Comparison of ENCODE assay signal across 16 cellular contexts in the genomic region with DNA sequence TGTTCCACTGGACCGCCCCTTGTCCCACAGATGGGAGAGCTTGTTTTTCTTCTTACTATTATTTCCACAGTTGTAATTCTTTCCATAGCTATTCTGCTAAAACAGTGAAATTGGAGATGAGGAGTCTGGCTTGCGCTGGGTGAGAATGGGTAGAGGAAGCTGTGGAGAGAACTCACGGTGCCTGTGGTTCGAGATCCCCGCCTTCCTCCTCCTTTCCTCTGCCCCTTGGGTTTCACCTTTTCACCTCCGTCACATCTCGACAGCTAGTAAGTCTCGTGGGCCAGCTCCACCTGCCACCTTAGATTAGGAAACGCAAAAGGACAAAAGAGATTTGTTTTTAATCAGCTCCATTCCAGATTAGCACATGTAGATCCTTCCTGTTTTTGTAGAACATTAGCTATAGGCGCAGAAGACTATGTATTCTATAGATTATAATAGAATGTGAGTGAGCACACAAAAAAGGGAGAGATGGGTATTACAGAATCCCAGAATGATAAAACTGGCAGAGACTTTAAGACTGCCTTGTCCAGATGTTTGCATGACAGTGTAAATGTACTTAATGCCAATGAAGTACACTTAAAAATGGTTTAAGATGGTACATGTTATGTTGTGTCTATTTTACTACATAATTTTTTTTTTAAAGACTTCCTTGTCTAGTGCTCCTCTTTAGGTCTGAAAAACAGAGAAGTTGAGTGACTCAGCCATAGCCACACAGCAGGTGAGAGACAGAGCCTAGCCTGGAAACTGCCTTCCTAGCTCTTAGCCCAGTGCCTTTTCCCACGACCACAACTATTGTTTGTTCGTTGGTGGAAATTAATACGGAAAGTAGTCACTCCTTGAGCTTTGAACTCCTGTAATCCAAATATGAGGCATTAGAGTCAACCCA. TPM values are rescaled to one million over a fixed set of nuclear protein-coding genes. Genes with fewer than 3 reads are reported as not detected.
DNase-seq lines count a peak whose midpoint lies in the region; ATAC-seq and TF ChIP-seq lines count a peak whose summit lies in the region.
"Had no signal": no experiment of that assay in that cellular context is flagged by ENCODE, and none has a peak within 500 bp of the region (broad histone marks: within the 10 kb centered on the region; RNA-seq: fewer than 3 reads in every experiment).

No MANE protein-coding gene starts in this region.

- H3K4me1 ChIP-seq in CD4-positive, CD25-positive, alpha-beta regulatory T cell (ENCODE audit: control insufficient read depth, insufficient read depth, low read length, poor library complexity, severe bottlenecking): peaks cover 40% of the 10 kb centered on the region
- peaks cover 8% of the 10 kb centered on the region for H3K4me1 ChIP-seq in parathyroid adenoma
- H3K4me1 ChIP-seq: SJSA1 had no signal

- POLR2A ChIA-PET in RWPE1 (lab: Yijun Ruan, JAX; ENCODE audit: low non-redundant PET): no interaction called here

- peaks cover 58% of the 10 kb centered on the region for H3K36me3 Mint-ChIP-seq in CD4-positive, CD25-positive, alpha-beta regulatory T cell

- H3K4me2 ChIP-seq in parathyroid adenoma (ENCODE audit: low read length): no peak overlapping the region

- H3K27me3 ChIP-seq in CD4-positive, CD25-positive, alpha-beta regulatory T cell (ENCODE audit: control insufficient read depth, insufficient read depth, low read length): no peaks in the 10 kb centered on the region
- H3K27me3 ChIP-seq in dorsolateral prefrontal cortex (no peaks in the 10 kb centered on the region), parathyroid adenoma (ENCODE audit: control insufficient read depth, insufficient read depth, low read length) (no peaks in the 10 kb centered on the region)
- H3K27me3 ChIP-seq: SJSA1 had no signal

- intact Hi-C loops in dorsolateral prefrontal cortex (cut with DNase I): no loop called here

- CTCF ChIA-PET in RWPE1 (lab: Yijun Ruan, JAX): interaction anchor here (0.5 kb wide), 1 partner anchor 129 kb away, joined by 3 read pairs; no protein-coding TSS in a partner anchor

- no peak for ATAC-seq in CD4-positive, CD25-positive, alpha-beta regulatory T cell (ENCODE audit: low read depth in 2 of 2)
- no peak for ATAC-seq in HG02798 (IDR thresholded peaks at IDR 0.05; ENCODE audit: poor library complexity, unreplicated experiment)
- ATAC-seq in activated CD4-positive, CD25-positive, alpha-beta regulatory T cell treated with anti-CD3 and anti-CD28 coated beads, Interleukin-2, amount 50 U/mL, for 24 hours: no peak

- H3K4me3 Mint-ChIP-seq in CD4-positive, CD25-positive, alpha-beta regulatory T cell: no peak overlapping the region
- H3K4me3 Mint-ChIP-seq: memory B cell had no signal

- H3K9me3 Mint-ChIP-seq in CD4-positive, CD25-positive, alpha-beta regulatory T cell: no peaks in the 10 kb centered on the region
- H3K9me3 Mint-ChIP-seq: memory B cell had no signal

- TF ChIP-seq CTCF in RWPE1 (conservative IDR thresholded peaks at IDR 0.05; ENCODE audit: low read depth): no peak
- no peak for TF ChIP-seq CTCF in dorsolateral prefrontal cortex (IDR thresholded peaks at IDR 0.05 in 54 of 56, conservative IDR thresholded peaks at IDR 0.05 in 2 of 56; ENCODE audit: low read depth in 1 of 56, partially characterized antibody in 56 of 56)
- no peak for TF ChIP-seq CTCF in parathyroid adenoma (IDR thresholded peaks at IDR 0.05)

- H2AFZ ChIP-seq in parathyroid adenoma: no peak overlapping the region

- peaks cover 18 to 75% (median 45%) of the 10 kb centered on the region in 4 donors for H3K4me1 Mint-ChIP-seq in CD4-positive, CD25-positive, alpha-beta regulatory T cell

- no peak for DNase-seq in CD4-positive, CD25-positive, alpha-beta regulatory T cell
- DNase-seq in RWPE1 (ENCODE audit: low spot score) (no peak), dorsolateral prefrontal cortex (no peak), midbrain (lab: John Stamatoyannopoulos, UW) (no peak), LoVo (ENCODE audit: low spot score) (no peak)
- DNase-seq: activated effector memory CD4-positive, alpha-beta T cell treated with anti-CD3 and anti-CD28 coated beads, Interleukin-2, amount 50 U/mL, for 16 hours; NCI-H1436 treated with DMSO at 0.1 percent for 48 hours; NCI-H345; posterior cingulate gyrus; stimulated activated CD4-positive, alpha-beta T cell treated with anti-CD3 and anti-CD28 coated beads, Interleukin-15, amount 100 ng/mL, for 24 hours had no signal

- H3K27me3 Mint-ChIP-seq in CD4-positive, CD25-positive, alpha-beta regulatory T cell: no peaks in the 10 kb centered on the region
- H3K27me3 Mint-ChIP-seq: memory B cell had no signal

- H3K9ac ChIP-seq in parathyroid adenoma: no peak overlapping the region

- peaks cover 20% of the 10 kb centered on the region for H3K79me2 ChIP-seq in parathyroid adenoma

- peak overlapping the region; percentile 25 to 64 (median 43) for H3K27ac Mint-ChIP-seq in CD4-positive, CD25-positive, alpha-beta regulatory T cell
- H3K27ac Mint-ChIP-seq: memory B cell had no signal

- peak overlapping the region; percentile 42 for H3K27ac ChIP-seq in CD4-positive, CD25-positive, alpha-beta regulatory T cell (ENCODE audit: insufficient read depth, low read length, poor library complexity, severe bottlenecking)
- H3K27ac ChIP-seq in RWPE1 (peak overlapping the region; percentile 9; the same call in 1 of the 2 replicates), dorsolateral prefrontal cortex (peak overlapping the region in 50 of 59 donors; percentile 1 to 77 (median 54)), parathyroid adenoma (peak overlapping the region; percentile 49)
- H3K27ac ChIP-seq: SJSA1, thoracic aorta had no signal

- no peak overlapping the region for H3K4me3 ChIP-seq in CD4-positive, CD25-positive, alpha-beta regulatory T cell (ENCODE audit: low read depth, low read length)
- H3K4me3 ChIP-seq in dorsolateral prefrontal cortex: no peak overlapping the region
- H3K4me3 ChIP-seq in parathyroid adenoma (ENCODE audit: low read depth, low read length): no peak overlapping the region
- H3K4me3 ChIP-seq: SJSA1, thoracic aorta had no signal

- peaks cover 97% of the 10 kb centered on the region for H3K36me3 ChIP-seq in CD4-positive, CD25-positive, alpha-beta regulatory T cell (ENCODE audit: control insufficient read depth, insufficient read depth, low read length)
- H3K36me3 ChIP-seq in parathyroid adenoma (ENCODE audit: control insufficient read depth, insufficient read depth, low read length): no peaks in the 10 kb centered on the region

- H3K9me3 ChIP-seq in CD4-positive, CD25-positive, alpha-beta regulatory T cell (ENCODE audit: control insufficient read depth in 2 of 2, low read length in 2 of 2): no peaks in the 10 kb centered on the region
- H3K9me3 ChIP-seq in parathyroid adenoma (ENCODE audit: control insufficient read depth, low read length): no peaks in the 10 kb centered on the region
- H3K9me3 ChIP-seq: SJSA1, thoracic aorta had no signal

RNA-seq across cellular contexts. Expression of gene TRIB2, which starts 20.7 kb away (rescaled TPM):
- total RNA-seq in CD4-positive, CD25-positive, alpha-beta regulatory T cell: 180 TPM
- polyA plus RNA-seq in CD4-positive, CD25-positive, alpha-beta regulatory T cell: 100 to 1,000 TPM in 3 of 4 donors, 10 to 100 TPM in 1; 87.6 to 131 (median 109) TPM
- 10 to 100 TPM; 21.5 to 86.6 (median 38.2) TPM for total RNA-seq in dorsolateral prefrontal cortex
